ENCODE assay signal across 9 cellular contexts in genomic region chr3:141401584-141402475, GRCh38. TPM values are rescaled to one million over a fixed set of nuclear protein-coding genes. Genes with fewer than 3 reads are reported as not detected.
DNase-seq lines count a peak whose midpoint lies in the region; ATAC-seq and TF ChIP-seq lines count a peak whose summit lies in the region.
"Had no signal": no experiment of that assay in that cellular context is flagged by ENCODE, and none has a peak within 500 bp of the region (broad histone marks: within the 10 kb centered on the region; RNA-seq: fewer than 3 reads in every experiment).

No MANE protein-coding gene starts in this region.

- no peaks in the 10 kb centered on the region for H3K27me3 ChIP-seq in AG04450 (ENCODE audit: control insufficient read depth, insufficient read depth, low read length)
- H3K27me3 ChIP-seq in SJCRH30 = no peaks in the 10 kb centered on the region
- peaks cover 35% of the 10 kb centered on the region for H3K27me3 ChIP-seq in iPS-20b (ENCODE audit: insufficient read depth, low read length)
- no peaks in the 10 kb centered on the region for H3K27me3 ChIP-seq in smooth muscle cell (ENCODE audit: low read depth)

- CTCF ChIA-PET in AG04450 (lab: Charles Lee) = interaction anchor here (1.2 kb wide), 1 partner anchor 59 kb away, joined by 3 read pairs; no protein-coding TSS in a partner anchor

- peak overlapping the region; percentile 43 for H2AFZ ChIP-seq in smooth muscle cell (ENCODE audit: low read depth)

- H3K4me3 ChIP-seq in AG04450 (ENCODE audit: low read depth, low read length) (peak overlapping the region; percentile 64), SJCRH30 (peak overlapping the region; percentile 71), iPS-20b (ENCODE audit: low read length) (peak overlapping the region; percentile 78), smooth muscle cell (peak overlapping the region; percentile 71)
- H3K4me3 ChIP-seq: K562 had no signal

- H3K9me3 ChIP-seq in AG04450 (ENCODE audit: control insufficient read depth, insufficient read depth, low read length) (peaks cover 6% of the 10 kb centered on the region; the same call in 1 of the 2 replicates), SJCRH30 (replicated peaks) (no peaks in the 10 kb centered on the region), iPS-20b (ENCODE audit: insufficient read depth, low read depth, low read length) (no peaks in the 10 kb centered on the region; the same call in 1 of the 2 replicates), smooth muscle cell (replicated peaks; ENCODE audit: low read depth) (no peaks in the 10 kb centered on the region)

- TF ChIP-seq CTCF in AG04450 (IDR thresholded peaks at IDR 0.05; ENCODE audit: low read depth, low read length) (no peak), smooth muscle cell (IDR thresholded peaks at IDR 0.05; ENCODE audit: borderline replicate concordance, insufficient read depth, poor library complexity, severe bottlenecking) (no peak)

- no peaks in the 10 kb centered on the region for H4K20me1 ChIP-seq in smooth muscle cell (ENCODE audit: low read depth)

- DNase-seq in AG04450 (ENCODE audit: low read depth, low spot score) (no peak), SJCRH30 (peak; percentile 26 to 40), astrocyte of the hippocampus (ENCODE audit: low read depth, low spot score) (peak; percentile 78), smooth muscle cell (lab: John Stamatoyannopoulos, UW; ENCODE audit: unreplicated experiment) (no peak), HuH-7 (ENCODE audit: low spot score) (no peak)

- H3K4me2 ChIP-seq in smooth muscle cell = peak overlapping the region; percentile 95

- WGBS in smooth muscle cell (ENCODE audit: low lambda C conversion rate) = 11% methylated on average over 58 of the region's 59 CpGs

- H3K79me2 ChIP-seq in smooth muscle cell (ENCODE audit: low read depth) = peaks cover 3% of the 10 kb centered on the region

- POLR2A ChIA-PET in AG04450 (lab: Yijun Ruan, JAX) = interaction anchor here (1.5 to 2.0 kb wide), 2 partner anchors 17 to 35 kb away, joined by 5 to 11 read pairs; no protein-coding TSS in a partner anchor

- H3K9ac ChIP-seq in iPS-20b (ENCODE audit: low read depth, low read length) (peak overlapping the region; percentile 65; the same call in 1 of the 2 replicates), smooth muscle cell (ENCODE audit: low read depth) (peak overlapping the region; percentile 82)

- H3F3A ChIP-seq in smooth muscle cell (ENCODE audit: low read depth) = no peaks in the 10 kb centered on the region

- ATAC-seq in GM18858 (IDR thresholded peaks at IDR 0.05; ENCODE audit: unreplicated experiment) (peak; percentile 43), HG03025 (IDR thresholded peaks at IDR 0.05; ENCODE audit: low FRiP score, unreplicated experiment) (peak; percentile 52)
- ATAC-seq: K562 had no signal

- H3K4me1 ChIP-seq in SJCRH30 (no peaks in the 10 kb centered on the region), iPS-20b (ENCODE audit: insufficient read depth, low read length) (peaks cover 10% of the 10 kb centered on the region; the same call in 1 of the 2 replicates), smooth muscle cell (ENCODE audit: low read depth) (peaks cover 42% of the 10 kb centered on the region)

- H3K27ac ChIP-seq in AG04450 (ENCODE audit: low read depth, low read length) (peak overlapping the region; percentile 85), SJCRH30 (peak overlapping the region; percentile 52), iPS-20b (ENCODE audit: low read length) (no peak overlapping the region), smooth muscle cell (ENCODE audit: low read depth) (peak overlapping the region; percentile 37)

- peaks cover 24% of the 10 kb centered on the region for H3K36me3 ChIP-seq in SJCRH30
- H3K36me3 ChIP-seq in iPS-20b (ENCODE audit: insufficient read depth, low read depth, low read length) = no peaks in the 10 kb centered on the region; the same call in 1 of the 2 replicates
- H3K36me3 ChIP-seq in smooth muscle cell (ENCODE audit: low read depth) = peaks cover 9% of the 10 kb centered on the region

RNA-seq across cellular contexts. Expression of gene ZBTB38, which starts 33.5 kb away (rescaled TPM):
- polyA plus RNA-seq in AG04450 (2011; rRNA removed) = 85.1 and 97.1 TPM in 2 replicates
- 176 and 193 TPM in 2 replicates for polyA minus RNA-seq in AG04450 (2011; rRNA and poly(A)+ RNA removed)
- 36.1 and 36.4 TPM in 2 replicates for total RNA-seq in SJCRH30 (2014; rRNA removed; shearing (Covaris generic))
- total RNA-seq in smooth muscle cell = 68.0 and 108 TPM in 2 replicates
- 21.7 and 22.2 TPM in 2 replicates for polyA plus RNA-seq in smooth muscle cell

Comparison
In these comparisons a context has a peak if more than half of its experiments do, and no peak if none do; other contexts are left out.
1. DNase-seq: peak in SJCRH30 (2 of 2) and astrocyte of the hippocampus (single experiment); none in AG04450 (single experiment), smooth muscle cell (single experiment) and HuH-7 (single experiment).
2. Peak in every context shown above with its lines, with median percentiles within 50 percentile points of each other: H3K4me3 ChIP-seq.